ENCODE assay signal across 24 cellular contexts in the genomic region with DNA sequence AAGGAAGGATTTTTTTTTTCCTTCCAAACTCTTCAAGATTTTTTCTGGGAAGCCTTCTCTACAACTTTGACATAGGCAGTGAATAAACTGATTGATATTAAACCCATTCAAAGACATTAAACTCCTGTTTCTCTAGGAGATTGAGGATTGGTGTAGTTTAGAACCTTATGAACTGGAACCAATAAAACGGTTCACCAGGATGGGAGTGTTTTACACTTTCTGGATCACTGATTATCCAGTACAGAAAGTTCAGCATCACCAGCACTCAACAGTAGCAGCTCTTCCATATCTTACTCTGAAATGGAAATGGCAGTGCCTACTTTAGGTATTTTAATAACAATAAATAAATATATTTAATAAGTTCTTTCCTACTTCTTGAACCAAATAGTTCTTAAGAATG.
"Had no signal": no experiment of that assay in that cellular context is flagged by ENCODE, and none has a peak within 500 bp of the region (broad histone marks: within the 10 kb centered on the region; RNA-seq: fewer than 3 reads in every experiment).

No MANE protein-coding gene starts in this region.

- ATAC-seq: left lung; lower lobe of right lung; natural killer cell; right cardiac atrium; stimulated activated effector memory CD8-positive, alpha-beta T cell treated with anti-CD3 and anti-CD28 coated beads, Interleukin-12 subunit alpha, Interleukin-12 subunit beta, amount 100 ng/mL, for 72 hours; upper lobe of right lung had no signal

- H3K36me3 Mint-ChIP-seq: mesothelial cell of epicardium; naive B cell; natural killer cell; stimulated activated effector memory CD8-positive, alpha-beta T cell treated with anti-CD3 and anti-CD28 coated beads, Interleukin-12 subunit alpha, Interleukin-12 subunit beta, amount 100 ng/mL, for 72 hours had no signal

- H3K9me3 Mint-ChIP-seq: mesothelial cell of epicardium; natural killer cell; stimulated activated effector memory CD8-positive, alpha-beta T cell treated with anti-CD3 and anti-CD28 coated beads, Interleukin-12 subunit alpha, Interleukin-12 subunit beta, amount 100 ng/mL, for 72 hours; stimulated activated naive CD8-positive, alpha-beta T cell treated with anti-CD3 and anti-CD28 coated beads, Interleukin-15, Interleukin-2, amounts not matched to agents 100 ng/mL and 50 ng/mL, for 24 hours had no signal

- H3K27ac ChIP-seq: left lung, lower lobe of right lung, ovary, skin epidermis, suprapubic skin, thoracic aorta, tibial artery, upper lobe of right lung had no signal

- H3K36me3 ChIP-seq: left lung, lower lobe of right lung, ovary, suprapubic skin, thoracic aorta, tibial artery, upper lobe of right lung had no signal

- H3K4me1 ChIP-seq: left lung, lower lobe of right lung, suprapubic skin, tibial artery, upper lobe of right lung had no signal

- H3K27ac Mint-ChIP-seq: mesothelial cell of epicardium; natural killer cell; progenitor cell of endocrine pancreas; stimulated activated effector memory CD8-positive, alpha-beta T cell treated with anti-CD3 and anti-CD28 coated beads, Interleukin-12 subunit alpha, Interleukin-12 subunit beta, amount 100 ng/mL, for 72 hours; stimulated activated naive CD8-positive, alpha-beta T cell treated with anti-CD3 and anti-CD28 coated beads, Interleukin-15, Interleukin-2, amounts not matched to agents 100 ng/mL and 50 ng/mL, for 24 hours had no signal

- H3K27me3 ChIP-seq: left lung, ovary, suprapubic skin, tibial artery, upper lobe of right lung had no signal

- H3K4me1 Mint-ChIP-seq: mesothelial cell of epicardium; naive B cell; natural killer cell; stimulated activated effector memory CD8-positive, alpha-beta T cell treated with anti-CD3 and anti-CD28 coated beads, Interleukin-12 subunit alpha, Interleukin-12 subunit beta, amount 100 ng/mL, for 72 hours had no signal

- DNase-seq: head of caudate nucleus; hippocampal formation; left lung; lower lobe of right lung; mesendoderm; naive B cell; natural killer cell; ovary; retina; right cardiac atrium; stimulated activated CD4-positive, alpha-beta T cell treated with anti-CD3 and anti-CD28 coated beads, Interleukin-12 subunit alpha, Interleukin-12 subunit beta, amount 100 ng/mL, for 4 hours; stimulated activated CD4-positive, alpha-beta T cell treated with anti-CD3 and anti-CD28 coated beads, Interleukin-15, amount 100 ng/mL, for 24 hours; stimulated activated CD4-positive, alpha-beta T cell treated with anti-CD3 and anti-CD28 coated beads, Interleukin-4, amount 100 ng/mL, for 24 hours; stimulated activated naive CD4-positive, alpha-beta T cell; tibial artery; trophoblast cell; upper lobe of right lung had no signal

- H3K9me3 ChIP-seq: left lung, lower lobe of right lung, ovary, suprapubic skin, thoracic aorta, tibial artery, upper lobe of right lung had no signal

- H3K4me3 ChIP-seq: left lung, lower lobe of right lung, ovary, skin epidermis, suprapubic skin, thoracic aorta, tibial artery, upper lobe of right lung had no signal

- H3K4me3 Mint-ChIP-seq: mesothelial cell of epicardium; naive B cell; natural killer cell; stimulated activated effector memory CD8-positive, alpha-beta T cell treated with anti-CD3 and anti-CD28 coated beads, Interleukin-12 subunit alpha, Interleukin-12 subunit beta, amount 100 ng/mL, for 72 hours; stimulated activated naive CD8-positive, alpha-beta T cell treated with anti-CD3 and anti-CD28 coated beads, Interleukin-15, Interleukin-2, amounts not matched to agents 100 ng/mL and 50 ng/mL, for 24 hours had no signal

- H3K27me3 Mint-ChIP-seq: naive B cell; progenitor cell of endocrine pancreas; stimulated activated naive CD8-positive, alpha-beta T cell treated with anti-CD3 and anti-CD28 coated beads, Interleukin-15, Interleukin-2, amounts not matched to agents 100 ng/mL and 50 ng/mL, for 24 hours had no signal
